In genomic region chr1:219415915-219416314, GRCh38 we compare ENCODE assay signal across 4 cellular contexts.
"Had no signal": no experiment of that assay in that cellular context is flagged by ENCODE, and none has a peak within 500 bp of the region (broad histone marks: within the 10 kb centered on the region; RNA-seq: fewer than 3 reads in every experiment).

No MANE protein-coding gene starts in this region.

- H3K27ac ChIP-seq: VCaP, WERI-Rb-1 had no signal

- DNase-seq: T1000 had no signal

- H3K36me3 ChIP-seq: WERI-Rb-1 had no signal

- ATAC-seq: T-cell had no signal
